Comparison of ENCODE assay signal across 31 cellular contexts in genomic region chrX:51178352-51178751, GRCh38.
"Had no signal": no experiment of that assay in that cellular context is flagged by ENCODE, and none has a peak within 500 bp of the region (broad histone marks: within the 10 kb centered on the region; RNA-seq: fewer than 3 reads in every experiment).

No MANE protein-coding gene starts in this region.

- DNase-seq: hippocampal formation; kidney; left colon; left ventricle myocardium inferior; mesendoderm; midbrain; mucosa of descending colon; naive thymus-derived CD4-positive, alpha-beta T cell; occipital lobe; psoas muscle; right lobe of liver; stimulated activated CD4-positive, alpha-beta T cell treated with anti-CD3 and anti-CD28 coated beads, Interleukin-1b, Interleukin-23, amount 100 ng/mL, for 48 hours; stimulated activated CD4-positive, alpha-beta T cell treated with anti-CD3 and anti-CD28 coated beads, Interleukin-2, amount 100 ng/mL, for 48 hours; stimulated activated CD4-positive, alpha-beta T cell treated with anti-CD3 and anti-CD28 coated beads, Interleukin-4, amount 100 ng/mL, for 4 hours; stimulated activated CD8-positive, alpha-beta memory T cell treated with anti-CD3 and anti-CD28 coated beads, Interleukin-4, amount 100 ng/mL, for 48 hours; stimulated activated naive CD4-positive, alpha-beta T cell treated with Interleukin-2 at 50 U/mL for 16 hours; tibial artery; trophoblast cell; upper lobe of right lung had no signal

- ATAC-seq: left colon; mucosa of descending colon; naive thymus-derived CD4-positive, alpha-beta T cell; natural killer cell treated with Interleukin-12 subunit alpha and Interleukin-12 subunit beta and Interleukin-15 and Interleukin-18, amount 100 ng/mL, for 72 hours; psoas muscle; right lobe of liver; stimulated activated memory B cell treated with anti-CD40 and anti-IgM and Interleukin-4, amounts not matched to agents 10 μg/mL and 1 μg/mL and 100 μg/mL, for 72 hours; upper lobe of right lung had no signal

- H3K4me3 ChIP-seq: left ventricle myocardium inferior, lung, mucosa of descending colon, neural progenitor cell, psoas muscle, right atrium auricular region, right lobe of liver, smooth muscle cell, suprapubic skin, thoracic aorta, tibial artery, upper lobe of right lung had no signal

- H3K27me3 ChIP-seq: neural progenitor cell, neutrophil, right atrium auricular region, right lobe of liver, suprapubic skin, tibial artery, upper lobe of right lung had no signal

- H3K27me3 Mint-ChIP-seq: naive thymus-derived CD4-positive, alpha-beta T cell; stimulated activated memory B cell treated with anti-CD40 and anti-IgM and Interleukin-4, amounts not matched to agents 10 μg/mL and 1 μg/mL and 100 μg/mL, for 72 hours had no signal

- H3K9me3 Mint-ChIP-seq: naive thymus-derived CD4-positive, alpha-beta T cell; natural killer cell treated with Interleukin-12 subunit alpha and Interleukin-12 subunit beta and Interleukin-15 and Interleukin-18, amount 100 ng/mL, for 72 hours; stimulated activated memory B cell treated with anti-CD40 and anti-IgM and Interleukin-4, amounts not matched to agents 10 μg/mL and 1 μg/mL and 100 μg/mL, for 72 hours had no signal

- H3K4me2 ChIP-seq: neural progenitor cell, smooth muscle cell had no signal

- H3K9me3 ChIP-seq: left ventricle myocardium inferior, mucosa of descending colon, neutrophil, psoas muscle, right atrium auricular region, right lobe of liver, suprapubic skin, thoracic aorta, tibial artery, upper lobe of right lung had no signal

- H3K36me3 ChIP-seq: left ventricle myocardium inferior, neural progenitor cell, neutrophil, right atrium auricular region, right lobe of liver, suprapubic skin, thoracic aorta, tibial artery, upper lobe of right lung had no signal

- H3K4me3 Mint-ChIP-seq: naive thymus-derived CD4-positive, alpha-beta T cell; natural killer cell treated with Interleukin-12 subunit alpha and Interleukin-12 subunit beta and Interleukin-15 and Interleukin-18, amount 100 ng/mL, for 72 hours; neural progenitor cell; stimulated activated memory B cell treated with anti-CD40 and anti-IgM and Interleukin-4, amounts not matched to agents 10 μg/mL and 1 μg/mL and 100 μg/mL, for 72 hours had no signal

- H2AFZ ChIP-seq: neural progenitor cell, parathyroid adenoma had no signal

- H3K4me1 ChIP-seq: left ventricle myocardium inferior, neural progenitor cell, parathyroid adenoma, psoas muscle, right atrium auricular region, right lobe of liver, suprapubic skin, tibial artery, upper lobe of right lung had no signal

- H3K36me3 Mint-ChIP-seq: naive thymus-derived CD4-positive, alpha-beta T cell; natural killer cell treated with Interleukin-12 subunit alpha and Interleukin-12 subunit beta and Interleukin-15 and Interleukin-18, amount 100 ng/mL, for 72 hours; neural progenitor cell; stimulated activated memory B cell treated with anti-CD40 and anti-IgM and Interleukin-4, amounts not matched to agents 10 μg/mL and 1 μg/mL and 100 μg/mL, for 72 hours had no signal

- H3K79me2 ChIP-seq: parathyroid adenoma had no signal

- H3K9ac ChIP-seq: neural progenitor cell, parathyroid adenoma had no signal

- FAIRE-seq: islet of Langerhans, kidney, urothelium cell line had no signal

- H3K4me1 Mint-ChIP-seq: naive thymus-derived CD4-positive, alpha-beta T cell; stimulated activated memory B cell treated with anti-CD40 and anti-IgM and Interleukin-4, amounts not matched to agents 10 μg/mL and 1 μg/mL and 100 μg/mL, for 72 hours had no signal

- H3K27ac Mint-ChIP-seq: naive thymus-derived CD4-positive, alpha-beta T cell; natural killer cell treated with Interleukin-12 subunit alpha and Interleukin-12 subunit beta and Interleukin-15 and Interleukin-18, amount 100 ng/mL, for 72 hours; neural progenitor cell; stimulated activated memory B cell treated with anti-CD40 and anti-IgM and Interleukin-4, amounts not matched to agents 10 μg/mL and 1 μg/mL and 100 μg/mL, for 72 hours had no signal

- H3K27ac ChIP-seq: left ventricle myocardium inferior, neural progenitor cell, neutrophil, parathyroid adenoma, psoas muscle, right atrium auricular region, right lobe of liver, suprapubic skin, thoracic aorta, tibial artery, upper lobe of right lung had no signal
